In genomic region chr9:92525306-92525705, GRCh38 we compare ENCODE assay signal across 21 cellular contexts. TPM values are rescaled to one million over a fixed set of nuclear protein-coding genes. Genes with fewer than 3 reads are reported as not detected.
DNase-seq lines count a peak whose midpoint lies in the region; ATAC-seq, FAIRE-seq and TF ChIP-seq lines count a peak whose summit lies in the region.
"Had no signal": no experiment of that assay in that cellular context is flagged by ENCODE, and none has a peak within 500 bp of the region (broad histone marks: within the 10 kb centered on the region; RNA-seq: fewer than 3 reads in every experiment).

No MANE protein-coding gene starts in this region.

- DNase-seq in ELR (ENCODE audit: low read depth) (peak; percentile 83), M059J (ENCODE audit: low read depth) (peak; percentile 89), fibroblast of lung (ENCODE audit: low read depth in 2 of 2) (peak; percentile 64 to 78), urothelium cell line (ENCODE audit: low spot score) (no peak), occipital lobe (lab: John Stamatoyannopoulos, UW) (no peak), germinal center (ENCODE audit: low spot score) (no peak)
- DNase-seq: BE2C; CD8-positive, alpha-beta memory T cell; MM.1S; NCI-H1105 treated with DMSO at 0.1 percent for 48 hours; NCI-H187 treated with DMSO at 0.1 percent for 48 hours; NCI-H2171; NCI-H446 treated with DMSO at 0.1 percent for 48 hours; NCI-H774; SHP77 had no signal

- H3K9me3 ChIP-seq in fibroblast of lung (ENCODE audit: control insufficient read depth, insufficient read depth, low read depth, low read length): no peaks in the 10 kb centered on the region
- H3K9me3 ChIP-seq: BE2C had no signal

- H3K4me1 ChIP-seq in fibroblast of lung (ENCODE audit: control insufficient read depth, extremely low read depth, insufficient read depth, low read length): no peaks in the 10 kb centered on the region

- peak; percentile 40 for FAIRE-seq in urothelium cell line (lab: Jason Lieb, UNC)
- FAIRE-seq: GM18507 had no signal

- no peak overlapping the region for H3K4me2 ChIP-seq in fibroblast of lung (ENCODE audit: extremely low read depth, insufficient read depth, low read length)
- H3K4me2 ChIP-seq: KMS-11 had no signal

- no peak overlapping the region for H3K4me3 ChIP-seq in fibroblast of lung (replicated peaks in 1 of 4; ENCODE audit: control extremely low read depth in 1 of 4, insufficient read depth in 1 of 4, low read depth in 3 of 4, low read length in 4 of 4)

- H3K79me2 ChIP-seq in fibroblast of lung (ENCODE audit: control insufficient read depth, insufficient read depth, low read length): no peaks in the 10 kb centered on the region

- H3K9ac ChIP-seq in fibroblast of lung (ENCODE audit: insufficient read depth, low read length): no peak overlapping the region
- H3K9ac ChIP-seq: KMS-11 had no signal

- no peak for TF ChIP-seq CTCF in fibroblast of lung (conservative IDR thresholded peaks at IDR 0.05 in 1 of 2, IDR thresholded peaks at IDR 0.05 in 1 of 2; ENCODE audit: low read depth in 1 of 2, low read length in 2 of 2)

- no peak overlapping the region for H3K27ac ChIP-seq in fibroblast of lung (ENCODE audit: insufficient read depth, low read length)
- H3K27ac ChIP-seq: KMS-11 had no signal

- H2AFZ ChIP-seq in fibroblast of lung (ENCODE audit: low read length): no peak overlapping the region

- H3K27me3 ChIP-seq in fibroblast of lung (ENCODE audit: control insufficient read depth, insufficient read depth, low read length): no peaks in the 10 kb centered on the region
- H3K27me3 ChIP-seq: BE2C had no signal

- no peaks in the 10 kb centered on the region for H3K36me3 ChIP-seq in fibroblast of lung (ENCODE audit: control insufficient read depth, insufficient read depth, low read length)
- H3K36me3 ChIP-seq: BE2C had no signal

- ATAC-seq in GM18873 (IDR thresholded peaks at IDR 0.05; ENCODE audit: low FRiP score, unreplicated experiment): no peak
- ATAC-seq: HCT116, Panc1, SK-N-SH treated with all-trans-retinoic acid at 6 μM for 48 hours had no signal

- H4K20me1 ChIP-seq in fibroblast of lung (ENCODE audit: control insufficient read depth, extremely low read depth, insufficient read depth, low read length): no peaks in the 10 kb centered on the region

RNA-seq across cellular contexts. Expression of gene ECM2, which starts 10.5 kb away (rescaled TPM):
- 0.47 and 1.0 TPM in 2 replicates for total RNA-seq in M059J (2014; rRNA removed; shearing (Covaris generic))
- total RNA-seq in fibroblast of lung (6.8 and 10.0 TPM in 2 replicates), occipital lobe (5.6 TPM)
- 2.3 and 17.2 TPM in 2 replicates for polyA plus RNA-seq in fibroblast of lung
- 1.3 and 7.4 TPM in 2 replicates for polyA plus RNA-seq in fibroblast of lung (2012)
- 4.2 and 5.2 TPM in 2 replicates for polyA minus RNA-seq in fibroblast of lung (ENCODE audit: low replicate concordance)
- total RNA-seq: CD8-positive, alpha-beta memory T cell had no signal
- polyA plus RNA-seq: CD8-positive, alpha-beta memory T cell had no signal

RNA-seq across cellular contexts. Expression of gene ASPN, which starts 43.0 kb away (rescaled TPM):
- 0.07 TPM in 1 of 2 replicates, not detected in the other for total RNA-seq in M059J (2014; rRNA removed; shearing (Covaris generic))
- total RNA-seq in fibroblast of lung (10.4 and 10.5 TPM in 2 replicates), occipital lobe (7.8 TPM)
- polyA plus RNA-seq in fibroblast of lung: 4.1 and 5.5 TPM in 2 replicates
- polyA plus RNA-seq in fibroblast of lung (2012): 2.0 and 2.3 TPM in 2 replicates
- 0.48 TPM in 1 of 2 replicates, not detected in the other for polyA minus RNA-seq in fibroblast of lung (ENCODE audit: low replicate concordance)
- total RNA-seq: CD8-positive, alpha-beta memory T cell had no signal
- polyA plus RNA-seq: CD8-positive, alpha-beta memory T cell had no signal

Comparison
In these comparisons a context has a peak if more than half of its experiments do, and no peak if none do; other contexts are left out.
1. DNase-seq: peak in ELR (single experiment), M059J (single experiment) and fibroblast of lung (2 of 2); none in urothelium cell line (single experiment), occipital lobe (single experiment) and germinal center (single experiment).